11 cellular contexts compared by ENCODE assay signal in genomic region chr1:36203554-36204346, GRCh38. TPM values are rescaled to one million over a fixed set of nuclear protein-coding genes. Genes with fewer than 3 reads are reported as not detected.
DNase-seq lines count a peak whose midpoint lies in the region; ATAC-seq and TF ChIP-seq lines count a peak whose summit lies in the region.
"Had no signal": no experiment of that assay in that cellular context is flagged by ENCODE, and none has a peak within 500 bp of the region (broad histone marks: within the 10 kb centered on the region; RNA-seq: fewer than 3 reads in every experiment).

No MANE protein-coding gene starts in this region.

- H3K27me3 Mint-ChIP-seq in activated CD4-positive, alpha-beta T cell treated with anti-CD3 and anti-CD28 coated beads, Interleukin-2, amount 10 ng/mL, durations not matched to agents 24 days and 14 days: peaks cover 3% of the 10 kb centered on the region
- H3K27me3 Mint-ChIP-seq: activated naive CD8-positive, alpha-beta T cell treated with anti-CD3 and anti-CD28 coated beads, Interleukin-2, amount 10 ng/mL, durations not matched to agents 7 days and 5 days had no signal

- DNase-seq in D341Med (ENCODE audit: low spot score) (peak; percentile 63), OCI-M1 (lab: John Stamatoyannopoulos, UW) (peak; percentile 28), foreskin fibroblast (peak; percentile 75 to 81), omental fat pad (ENCODE audit: low spot score) (peak; percentile 46), NCI-H146 (lab: John Stamatoyannopoulos, UW) (no peak), GM19240 (ENCODE audit: insufficient read length, low spot score) (no peak)
- no peak for DNase-seq in activated CD4-positive, alpha-beta T cell treated with anti-CD3 and anti-CD28 coated beads, Interleukin-2, amount 10 ng/mL, durations not matched to agents 24 days and 14 days
- DNase-seq: activated naive CD8-positive, alpha-beta T cell treated with anti-CD3 and anti-CD28 coated beads, Interleukin-2, amount 10 ng/mL, durations not matched to agents 7 days and 5 days; KG1; stimulated activated CD4-positive, alpha-beta T cell treated with anti-CD3 and anti-CD28 coated beads, Interleukin-4, amount 100 ng/mL, for 4 hours had no signal

- no peaks in the 10 kb centered on the region for H3K9me3 Mint-ChIP-seq in activated CD4-positive, alpha-beta T cell treated with anti-CD3 and anti-CD28 coated beads, Interleukin-2, amount 10 ng/mL, durations not matched to agents 24 days and 14 days
- H3K9me3 Mint-ChIP-seq: activated naive CD8-positive, alpha-beta T cell treated with anti-CD3 and anti-CD28 coated beads, Interleukin-2, amount 10 ng/mL, durations not matched to agents 7 days and 5 days had no signal

- H3K4me3 Mint-ChIP-seq in activated CD4-positive, alpha-beta T cell treated with anti-CD3 and anti-CD28 coated beads, Interleukin-2, amount 10 ng/mL, durations not matched to agents 24 days and 14 days: no peak overlapping the region
- H3K4me3 Mint-ChIP-seq: activated naive CD8-positive, alpha-beta T cell treated with anti-CD3 and anti-CD28 coated beads, Interleukin-2, amount 10 ng/mL, durations not matched to agents 7 days and 5 days had no signal

- no peaks in the 10 kb centered on the region for H3K36me3 Mint-ChIP-seq in activated CD4-positive, alpha-beta T cell treated with anti-CD3 and anti-CD28 coated beads, Interleukin-2, amount 10 ng/mL, durations not matched to agents 24 days and 14 days (ENCODE audit: low read depth)
- H3K36me3 Mint-ChIP-seq: activated naive CD8-positive, alpha-beta T cell treated with anti-CD3 and anti-CD28 coated beads, Interleukin-2, amount 10 ng/mL, durations not matched to agents 7 days and 5 days had no signal

- no peak overlapping the region for H3K4me3 ChIP-seq in foreskin fibroblast (ENCODE audit: low read depth in 1 of 2, low read length in 2 of 2)

- TF ChIP-seq CTCF in foreskin fibroblast (IDR thresholded peaks at IDR 0.05; ENCODE audit: low read depth, low read length) (no peak), omental fat pad (IDR thresholded peaks at IDR 0.05) (no peak)

- no peak overlapping the region for H3K27ac Mint-ChIP-seq in activated CD4-positive, alpha-beta T cell treated with anti-CD3 and anti-CD28 coated beads, Interleukin-2, amount 10 ng/mL, durations not matched to agents 24 days and 14 days
- H3K27ac Mint-ChIP-seq: activated naive CD8-positive, alpha-beta T cell treated with anti-CD3 and anti-CD28 coated beads, Interleukin-2, amount 10 ng/mL, durations not matched to agents 7 days and 5 days had no signal

- H3K4me1 Mint-ChIP-seq in activated CD4-positive, alpha-beta T cell treated with anti-CD3 and anti-CD28 coated beads, Interleukin-2, amount 10 ng/mL, durations not matched to agents 24 days and 14 days: peaks cover 11% of the 10 kb centered on the region

- intact Hi-C loops in activated CD4-positive, alpha-beta T cell treated with anti-CD3 and anti-CD28 coated beads, Interleukin-2, amount 10 ng/mL, durations not matched to agents 24 days and 14 days (cut with micrococcal nuclease): no loop called here

- ATAC-seq in omental fat pad (ENCODE audit: low FRiP score) (peak; percentile 77), HG02870 (IDR thresholded peaks at IDR 0.05; ENCODE audit: unreplicated experiment) (no peak)

RNA-seq across cellular contexts. Expression of gene THRAP3, which starts 20.5 kb away (rescaled TPM):
- 10 to 100 TPM; 77.2 to 99.5 (median 86.2) TPM for total RNA-seq in omental fat pad
- 157 and 161 TPM in 2 replicates for total RNA-seq in activated CD4-positive, alpha-beta T cell treated with anti-CD3 and anti-CD28 coated beads, Interleukin-2, amount 10 ng/mL, durations not matched to agents 24 days and 14 days

RNA-seq across cellular contexts. Expression of gene MAP7D1, which starts 47.8 kb away (rescaled TPM):
- 100 to 1,000 TPM in 3 of 4 donors, 10 to 100 TPM in 1; 73.3 to 244 (median 115) TPM for total RNA-seq in omental fat pad
- 170 and 177 TPM in 2 replicates for total RNA-seq in activated CD4-positive, alpha-beta T cell treated with anti-CD3 and anti-CD28 coated beads, Interleukin-2, amount 10 ng/mL, durations not matched to agents 24 days and 14 days

RNA-seq across cellular contexts. Expression of gene TRAPPC3, which starts 54.5 kb away (rescaled TPM):
- total RNA-seq in omental fat pad: 100 to 1,000 TPM in 1 of 4 donors, 10 to 100 TPM in 3; 76.3 to 104 (median 83.2) TPM
- 71.2 and 72.4 TPM in 2 replicates for total RNA-seq in activated CD4-positive, alpha-beta T cell treated with anti-CD3 and anti-CD28 coated beads, Interleukin-2, amount 10 ng/mL, durations not matched to agents 24 days and 14 days

Comparison
In these comparisons a context has a peak if more than half of its experiments do, and no peak if none do; other contexts are left out.
1. DNase-seq: peak in D341Med (single experiment), OCI-M1 (single experiment), foreskin fibroblast (2 of 2) and omental fat pad (single experiment); none in NCI-H146 (single experiment), GM19240 (single experiment) and activated CD4-positive, alpha-beta T cell treated with anti-CD3 and anti-CD28 coated beads, Interleukin-2, amount 10 ng/mL, durations not matched to agents 24 days and 14 days (single experiment).